Comparison of ENCODE assay signal across 11 cellular contexts in the genomic region with DNA sequence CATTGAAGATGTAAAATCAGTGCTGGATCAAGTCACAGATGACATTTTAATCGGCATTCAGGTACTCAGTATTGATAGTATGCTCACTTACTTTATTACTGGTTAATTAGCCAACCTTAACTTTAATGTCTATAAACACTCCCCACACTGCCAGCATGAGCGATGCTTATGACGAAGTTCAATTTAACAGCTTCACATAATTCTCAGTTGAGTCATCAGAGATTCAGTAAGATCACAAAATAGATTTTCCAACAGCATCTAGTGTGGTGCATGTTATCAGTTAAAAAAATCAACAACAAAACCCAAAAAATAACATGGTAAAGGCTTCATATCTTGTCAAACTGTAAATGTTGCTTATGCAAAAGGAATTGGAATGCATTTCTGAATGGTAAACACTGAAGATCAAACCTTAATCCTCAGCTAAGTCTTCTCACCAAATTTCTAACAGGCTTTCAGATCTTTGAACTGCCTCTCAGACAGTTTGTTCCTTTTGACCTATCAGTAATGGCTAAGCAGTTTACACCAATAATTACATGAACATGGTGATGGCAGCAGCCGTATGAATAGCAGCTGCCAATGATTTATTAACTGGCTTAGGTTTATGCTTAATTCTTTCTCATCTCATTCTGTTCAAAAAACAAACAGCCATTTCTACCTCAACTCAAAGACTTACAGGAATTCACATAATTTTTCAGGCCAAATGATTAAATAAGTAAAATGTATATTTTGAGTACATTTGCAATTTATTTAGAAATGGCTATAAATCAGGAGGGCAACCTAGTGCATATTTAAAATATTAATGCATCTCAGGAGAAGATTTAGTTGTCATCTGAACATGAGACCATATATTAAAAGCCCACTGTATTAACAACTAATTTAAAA.
A peak's percentile ranks its signal among the peaks of the same experiment; 100 is the strongest.
DNase-seq lines count a peak whose midpoint lies in the region; ATAC-seq and TF ChIP-seq lines count a peak whose summit lies in the region.
"Had no signal": no experiment of that assay in that cellular context is flagged by ENCODE, and none has a peak within 500 bp of the region (broad histone marks: within the 10 kb centered on the region; RNA-seq: fewer than 3 reads in every experiment).

No MANE protein-coding gene starts in this region.

- no peaks in the 10 kb centered on the region for H3K27me3 ChIP-seq in transverse colon
- H3K27me3 ChIP-seq: BLaER1 had no signal

- TF ChIP-seq EP300 in transverse colon (IDR thresholded peaks at IDR 0.05; ENCODE audit: low read depth): no peak

- no peak for TF ChIP-seq POLR2A in transverse colon (IDR thresholded peaks at IDR 0.05)

- H3K4me3 ChIP-seq in fibroblast of villous mesenchyme (ENCODE audit: low read depth, low read length) (no peak overlapping the region), transverse colon (no peak overlapping the region)
- H3K4me3 ChIP-seq: BLaER1, SK-N-MC had no signal

- no peak for TF ChIP-seq CTCF in fibroblast of villous mesenchyme (IDR thresholded peaks at IDR 0.05; ENCODE audit: insufficient read depth, low read depth, low read length)
- TF ChIP-seq CTCF in transverse colon (IDR thresholded peaks at IDR 0.05): no peak

- H3K9me3 ChIP-seq in transverse colon: no peaks in the 10 kb centered on the region
- H3K9me3 ChIP-seq: BLaER1 had no signal

- H3K4me1 ChIP-seq in transverse colon: peaks cover 7 to 39% (median 15%) of the 10 kb centered on the region in 4 donors

- WGBS in transverse colon (ENCODE audit: low coverage in 1 of 2), 2 donors: 25 to 32% methylated on average over 4 of the region's 4 CpGs

- intact Hi-C loops in transverse colon (cut with DNase I; ENCODE audit: low total_unique reads): no loop called here

- H3K36me3 ChIP-seq in transverse colon: no peaks in the 10 kb centered on the region
- H3K36me3 ChIP-seq: BLaER1 had no signal

- peak overlapping the region; percentile 42 to 75 (median 66) for H3K27ac ChIP-seq in transverse colon
- H3K27ac ChIP-seq: BLaER1, SK-N-MC had no signal

- ATAC-seq in activated CD4-positive, CD25-positive, alpha-beta regulatory T cell treated with anti-CD3 and anti-CD28 coated beads, Interleukin-2, amount 50 U/mL, for 24 hours: peak; percentile 58 to 68
- ATAC-seq in SK-N-SH treated with all-trans-retinoic acid at 6 μM for 48 hours (peak; percentile 74), GM18868 (IDR thresholded peaks at IDR 0.05; ENCODE audit: unreplicated experiment) (no peak)

- in situ Hi-C loops in transverse colon (cut with MboI; ENCODE audit: low pct_ligation_motif_present in 1 of 4, low pct_unique_long_range_greater_than_20kb in 1 of 4, low sequenced_read_pairs in 3 of 4): loop anchor here in 1 of 4 donors (25.0 kb wide), 1 partner anchor 476 kb away; no protein-coding TSS in a partner anchor

- no peak for DNase-seq in activated CD4-positive, CD25-positive, alpha-beta regulatory T cell (lab: John Stamatoyannopoulos, UW)
- DNase-seq in fibroblast of villous mesenchyme (ENCODE audit: low read depth) (peak; percentile 97), transverse colon (peak; percentile 26), anterior cingulate cortex (lab: John Stamatoyannopoulos, UW) (no peak)
- DNase-seq in stimulated activated CD4-positive, alpha-beta T cell treated with anti-CD3 and anti-CD28 coated beads, Interleukin-15, amount 100 ng/mL, for 24 hours: no peak
- DNase-seq: nephron progenitor cell had no signal

TF ChIP-seq in SK-N-SH treated with all-trans-retinoic acid at 6 μM for 48 hours, 23 proteins besides CTCF, POLR2A, EP300 and RAD21:
- TF ChIP-seq ZNF8 (CRISPR knock-in tag; IDR thresholded peaks at IDR 0.05): no peak
- TF ChIP-seq ZFP30 (CRISPR knock-in tag; IDR thresholded peaks at IDR 0.05): no peak
- TF ChIP-seq TOX (CRISPR knock-in tag; IDR thresholded peaks at IDR 0.05; ENCODE audit: borderline replicate concordance): peak; percentile 72; the same call in 1 of the 2 replicates
- peak; percentile 52; the same call in 1 of the 2 replicates for TF ChIP-seq ZC3H10 (CRISPR knock-in tag; IDR thresholded peaks at IDR 0.05)
- TF ChIP-seq ISL1 (CRISPR knock-in tag; IDR thresholded peaks at IDR 0.05): peak; percentile 72
- TF ChIP-seq, protein P1, sequence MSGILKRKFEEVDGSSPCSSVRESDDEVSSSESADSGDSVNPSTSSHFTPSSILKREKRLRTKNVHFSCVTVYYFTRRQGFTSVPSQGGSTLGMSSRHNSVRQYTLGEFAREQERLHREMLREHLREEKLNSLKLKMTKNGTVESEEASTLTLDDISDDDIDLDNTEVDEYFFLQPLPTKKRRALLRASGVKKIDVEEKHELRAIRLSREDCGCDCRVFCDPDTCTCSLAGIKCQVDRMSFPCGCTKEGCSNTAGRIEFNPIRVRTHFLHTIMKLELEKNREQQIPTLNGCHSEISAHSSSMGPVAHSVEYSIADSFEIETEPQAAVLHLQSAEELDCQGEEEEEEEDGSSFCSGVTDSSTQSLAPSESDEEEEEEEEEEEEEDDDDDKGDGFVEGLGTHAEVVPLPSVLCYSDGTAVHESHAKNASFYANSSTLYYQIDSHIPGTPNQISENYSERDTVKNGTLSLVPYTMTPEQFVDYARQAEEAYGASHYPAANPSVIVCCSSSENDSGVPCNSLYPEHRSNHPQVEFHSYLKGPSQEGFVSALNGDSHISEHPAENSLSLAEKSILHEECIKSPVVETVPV (CRISPR knock-in tag; IDR thresholded peaks at IDR 0.05): no peak
- TF ChIP-seq OSR1 (CRISPR knock-in tag; IDR thresholded peaks at IDR 0.05): no peak

Comparison
In these comparisons a context has a peak if more than half of its experiments do, and no peak if none do; other contexts are left out.
1. DNase-seq: peak in fibroblast of villous mesenchyme (single experiment) and transverse colon (single experiment); none in activated CD4-positive, CD25-positive, alpha-beta regulatory T cell (0 of 4), anterior cingulate cortex (0 of 58) and stimulated activated CD4-positive, alpha-beta T cell treated with anti-CD3 and anti-CD28 coated beads, Interleukin-15, amount 100 ng/mL, for 24 hours (single experiment).